In genomic region chr3:188122571-188123169, GRCh38 we compare ENCODE assay signal across 27 cellular contexts. TPM values are rescaled to one million over a fixed set of nuclear protein-coding genes. Genes with fewer than 3 reads are reported as not detected.
DNase-seq lines count a peak whose midpoint lies in the region; ATAC-seq, FAIRE-seq and TF ChIP-seq lines count a peak whose summit lies in the region.
"Had no signal": no experiment of that assay in that cellular context is flagged by ENCODE, and none has a peak within 500 bp of the region (broad histone marks: within the 10 kb centered on the region; RNA-seq: fewer than 3 reads in every experiment).

No MANE protein-coding gene starts in this region.

- H3K9me3 ChIP-seq in A549 (no peaks in the 10 kb centered on the region), prostate gland (no peaks in the 10 kb centered on the region)
- H3K9me3 ChIP-seq: BE2C, heart left ventricle, testis, vagina had no signal

- DNase-seq in A549 (ENCODE audit: low read depth in 1 of 2, low spot score in 1 of 2) (no peak), HT-29 (ENCODE audit: low spot score) (peak; percentile 12), WTC11 (ENCODE audit: low spot score) (no peak), naive B cell (no peak), prostate gland (ENCODE audit: low spot score) (no peak)
- DNase-seq: activated CD4-positive, alpha-beta T cell treated with anti-CD3 and anti-CD28 coated beads, Interleukin-2, amount 50 U/mL, for 1 hour; activated naive CD8-positive, alpha-beta T cell treated with anti-CD3 and anti-CD28 coated beads, Interleukin-2, amount 10 ng/mL, durations not matched to agents 7 days and 5 days; BE2C; COR-L47; DMS79 treated with DMSO at 0.1 percent for 48 hours; H7; heart left ventricle; NCI-H1436 treated with DMSO at 0.1 percent for 48 hours; NCI-H2171; NCI-H524; occipital lobe; stimulated activated CD4-positive, alpha-beta T cell treated with anti-CD3 and anti-CD28 coated beads, Interleukin-2, amount 100 ng/mL, for 48 hours; stimulated activated naive CD4-positive, alpha-beta T cell treated with Interleukin-2 at 50 U/mL for 16 hours; T-helper 17 cell; testis had no signal

- POLR2A ChIA-PET in A549 (lab: Yijun Ruan, JAX) = no interaction called here
- POLR2A ChIA-PET in WTC11 (lab: Charles Lee) = no interaction called here

- H3K4me1 ChIP-seq in A549 (peaks cover 22% of the 10 kb centered on the region), prostate gland (replicated peaks) (no peaks in the 10 kb centered on the region)
- H3K4me1 ChIP-seq: BE2C, testis, vagina had no signal

- H3K36me3 Mint-ChIP-seq in WTC11 (no peaks in the 10 kb centered on the region), naive B cell (no peaks in the 10 kb centered on the region)
- H3K36me3 Mint-ChIP-seq: activated naive CD8-positive, alpha-beta T cell treated with anti-CD3 and anti-CD28 coated beads, Interleukin-2, amount 10 ng/mL, durations not matched to agents 7 days and 5 days had no signal

- H3K27ac Mint-ChIP-seq in WTC11 (no peak overlapping the region), naive B cell (peak overlapping the region in 5 of 6 donors; percentile 51 to 91 (median 60))
- H3K27ac Mint-ChIP-seq: activated naive CD8-positive, alpha-beta T cell treated with anti-CD3 and anti-CD28 coated beads, Interleukin-2, amount 10 ng/mL, durations not matched to agents 7 days and 5 days; T-helper 17 cell had no signal

- TF ChIP-seq EP300 in A549 (IDR thresholded peaks at IDR 0.05) = no peak

- no peaks in the 10 kb centered on the region for H3K27me3 ChIP-seq in prostate gland (replicated peaks; ENCODE audit: insufficient read depth)
- H3K27me3 ChIP-seq: BE2C, heart left ventricle, testis, vagina had no signal

- ATAC-seq in A549 (no peak), WTC11 (no peak), naive B cell (ENCODE audit: low read depth in 2 of 2) (no peak), GM21529 (IDR thresholded peaks at IDR 0.05; ENCODE audit: unreplicated experiment) (no peak), HG03045 (IDR thresholded peaks at IDR 0.05; ENCODE audit: unreplicated experiment) (no peak), GM18861 (IDR thresholded peaks at IDR 0.05; ENCODE audit: unreplicated experiment) (no peak)
- ATAC-seq: T-helper 17 cell had no signal

- H3K36me3 ChIP-seq in prostate gland = no peaks in the 10 kb centered on the region
- H3K36me3 ChIP-seq: BE2C, heart left ventricle, vagina had no signal

- H3K9me3 Mint-ChIP-seq in WTC11 = no peaks in the 10 kb centered on the region
- H3K9me3 Mint-ChIP-seq in naive B cell = no peaks in the 10 kb centered on the region
- H3K9me3 Mint-ChIP-seq: activated naive CD8-positive, alpha-beta T cell treated with anti-CD3 and anti-CD28 coated beads, Interleukin-2, amount 10 ng/mL, durations not matched to agents 7 days and 5 days; activated T-helper 17 cell treated with anti-CD3 and anti-CD28 coated beads, Interleukin-2, amount 50 U/mL, for 72 hours; central memory CD8-positive, alpha-beta T cell had no signal

- TF ChIP-seq CTCF in A549 (IDR thresholded peaks at IDR 0.05) (no peak), WTC11 (IDR thresholded peaks at IDR 0.05) (no peak), prostate gland (IDR thresholded peaks at IDR 0.05) (no peak)

- no peak for TF ChIP-seq POLR2A in A549 (IDR thresholded peaks at IDR 0.05; ENCODE audit: low read length)
- no peak for TF ChIP-seq POLR2A in prostate gland (IDR thresholded peaks at IDR 0.05)

- intact Hi-C loops in prostate gland (cut with DNase I) = no loop called here

- no peak overlapping the region for H3K4me3 Mint-ChIP-seq in WTC11
- peak overlapping the region in 3 of 8 donors; percentile 17 to 59 (median 33) for H3K4me3 Mint-ChIP-seq in naive B cell
- H3K4me3 Mint-ChIP-seq: activated naive CD8-positive, alpha-beta T cell treated with anti-CD3 and anti-CD28 coated beads, Interleukin-2, amount 10 ng/mL, durations not matched to agents 7 days and 5 days; central memory CD8-positive, alpha-beta T cell; T-helper 17 cell had no signal

- H3K4me1 Mint-ChIP-seq in WTC11 (peaks cover 31% of the 10 kb centered on the region), naive B cell (peaks cover 19 to 27% (median 24%) of the 10 kb centered on the region in 3 donors)
- H3K4me1 Mint-ChIP-seq: central memory CD8-positive, alpha-beta T cell; T-helper 17 cell had no signal

- CTCF ChIA-PET in A549 (lab: Yijun Ruan, JAX) = no interaction called here
- CTCF ChIA-PET in WTC11 (lab: Charles Lee) = no interaction called here

- 70% methylated on average over 4 of the region's 4 CpGs for whole genome bisulfite sequencing in A549 (ENCODE audit: missing lambda C conversion rate)
- WGBS in prostate gland = 91% methylated on average over 4 of the region's 4 CpGs

- no peak for TF ChIP-seq RAD21 in A549 (conservative IDR thresholded peaks at IDR 0.05 in 1 of 2, IDR thresholded peaks at IDR 0.05 in 1 of 2)

- H3K27me3 Mint-ChIP-seq in WTC11 (ENCODE audit: low read depth) (no peaks in the 10 kb centered on the region; the same call in 1 of the 2 replicates), naive B cell (no peaks in the 10 kb centered on the region)
- H3K27me3 Mint-ChIP-seq: activated T-helper 17 cell treated with anti-CD3 and anti-CD28 coated beads, Interleukin-2, amount 50 U/mL, for 72 hours had no signal

- H3K27ac ChIP-seq in A549 (peak overlapping the region; percentile 61 to 73), prostate gland (no peak overlapping the region)
- H3K27ac ChIP-seq: testis, vagina had no signal

- H3K4me2 ChIP-seq in A549 = peak overlapping the region; percentile 84

- H3K4me3 ChIP-seq in A549 (no peak overlapping the region), prostate gland (no peak overlapping the region)
- H3K4me3 ChIP-seq: heart left ventricle, testis, vagina had no signal

- FAIRE-seq in A549 (lab: Jason Lieb, UNC) = no peak
- FAIRE-seq: small intestine had no signal

TF ChIP-seq in A549, 52 proteins besides CTCF, POLR2A, EP300 and RAD21:
- TF ChIP-seq FOSB (CRISPR knock-in tag; IDR thresholded peaks at IDR 0.05) = no peak
- no peak for TF ChIP-seq FOSL2 (IDR thresholded peaks at IDR 0.05)
- no peak for TF ChIP-seq FOSL2 (CRISPR knock-in tag; IDR thresholded peaks at IDR 0.05)
- no peak for TF ChIP-seq NR3C1 (IDR thresholded peaks at IDR 0.05)
- no peak for TF ChIP-seq NPAS2 (CRISPR knock-in tag; IDR thresholded peaks at IDR 0.05; ENCODE audit: borderline replicate concordance)
- no peak for TF ChIP-seq PBX3 (IDR thresholded peaks at IDR 0.05)
- no peak for TF ChIP-seq EHMT2 (IDR thresholded peaks at IDR 0.05; ENCODE audit: low read depth)
- TF ChIP-seq SMC3 (IDR thresholded peaks at IDR 0.05) = no peak
- no peak for TF ChIP-seq CHD4 (IDR thresholded peaks at IDR 0.05; ENCODE audit: borderline replicate concordance)
- TF ChIP-seq JUNB (IDR thresholded peaks at IDR 0.05) = no peak
- no peak for TF ChIP-seq CEBPB (IDR thresholded peaks at IDR 0.05)
- TF ChIP-seq HOXA7 (CRISPR knock-in tag; IDR thresholded peaks at IDR 0.05) = no peak

TF ChIP-seq in WTC11, 78 proteins besides CTCF, POLR2A, EP300 and RAD21:
- TF ChIP-seq GABPB1 (CRISPR knock-in tag; IDR thresholded peaks at IDR 0.05) = peak; percentile 25; the same call in 1 of the 2 replicates
- TF ChIP-seq, protein P1, sequence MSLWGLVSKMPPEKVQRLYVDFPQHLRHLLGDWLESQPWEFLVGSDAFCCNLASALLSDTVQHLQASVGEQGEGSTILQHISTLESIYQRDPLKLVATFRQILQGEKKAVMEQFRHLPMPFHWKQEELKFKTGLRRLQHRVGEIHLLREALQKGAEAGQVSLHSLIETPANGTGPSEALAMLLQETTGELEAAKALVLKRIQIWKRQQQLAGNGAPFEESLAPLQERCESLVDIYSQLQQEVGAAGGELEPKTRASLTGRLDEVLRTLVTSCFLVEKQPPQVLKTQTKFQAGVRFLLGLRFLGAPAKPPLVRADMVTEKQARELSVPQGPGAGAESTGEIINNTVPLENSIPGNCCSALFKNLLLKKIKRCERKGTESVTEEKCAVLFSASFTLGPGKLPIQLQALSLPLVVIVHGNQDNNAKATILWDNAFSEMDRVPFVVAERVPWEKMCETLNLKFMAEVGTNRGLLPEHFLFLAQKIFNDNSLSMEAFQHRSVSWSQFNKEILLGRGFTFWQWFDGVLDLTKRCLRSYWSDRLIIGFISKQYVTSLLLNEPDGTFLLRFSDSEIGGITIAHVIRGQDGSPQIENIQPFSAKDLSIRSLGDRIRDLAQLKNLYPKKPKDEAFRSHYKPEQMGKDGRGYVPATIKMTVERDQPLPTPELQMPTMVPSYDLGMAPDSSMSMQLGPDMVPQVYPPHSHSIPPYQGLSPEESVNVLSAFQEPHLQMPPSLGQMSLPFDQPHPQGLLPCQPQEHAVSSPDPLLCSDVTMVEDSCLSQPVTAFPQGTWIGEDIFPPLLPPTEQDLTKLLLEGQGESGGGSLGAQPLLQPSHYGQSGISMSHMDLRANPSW (CRISPR knock-in tag; conservative IDR thresholded peaks at IDR 0.05; ENCODE audit: low read depth) = no peak

RNA-seq across cellular contexts. Expression of gene LPP, which starts 31.3 kb away (rescaled TPM):
- polyA plus RNA-seq in A549 (2011; rRNA removed) (30.4 and 30.8 TPM in 2 replicates), A549 (2017; fragmentation: RNase III; extraction: RNeasy Plus Mini Kit Qiagen cat#74134 plus additional on column Dnase treatment) (11.0 to 14.9 TPM (median 12.2 TPM) in 3 replicates), naive B cell (ENCODE audit: low read depth in 6 of 6) (10 to 100 TPM in 5 of 6 donors, 1 to 10 TPM in 1; 9.6 to 58.6 (median 25.4) TPM)
- 3.4 and 5.3 TPM in 2 replicates for polyA plus RNA-seq in A549 (2012; cell fraction: cytosol; rRNA removed)
- 11.9 and 13.1 TPM in 2 replicates for polyA plus RNA-seq in A549 (2012; cell fraction: nucleus; rRNA removed)
- polyA minus RNA-seq in A549 (2011; rRNA and poly(A)+ RNA removed) = 405 and 592 TPM in 2 replicates
- 8.6 and 22.1 TPM in 2 replicates for total RNA-seq in HT-29 (2014; rRNA removed; shearing (Covaris generic))
- total RNA-seq in WTC11 (2021) (49.2 to 55.6 TPM (median 49.6 TPM) in 3 replicates), prostate gland (100 to 1,000 TPM; 219 to 248 TPM)

Comparison
In these comparisons a context has a peak if more than half of its experiments do, and no peak if none do; other contexts are left out.
1. H3K27ac ChIP-seq: peak in A549 (2 of 2); none in prostate gland (0 of 2).